In the genomic region with DNA sequence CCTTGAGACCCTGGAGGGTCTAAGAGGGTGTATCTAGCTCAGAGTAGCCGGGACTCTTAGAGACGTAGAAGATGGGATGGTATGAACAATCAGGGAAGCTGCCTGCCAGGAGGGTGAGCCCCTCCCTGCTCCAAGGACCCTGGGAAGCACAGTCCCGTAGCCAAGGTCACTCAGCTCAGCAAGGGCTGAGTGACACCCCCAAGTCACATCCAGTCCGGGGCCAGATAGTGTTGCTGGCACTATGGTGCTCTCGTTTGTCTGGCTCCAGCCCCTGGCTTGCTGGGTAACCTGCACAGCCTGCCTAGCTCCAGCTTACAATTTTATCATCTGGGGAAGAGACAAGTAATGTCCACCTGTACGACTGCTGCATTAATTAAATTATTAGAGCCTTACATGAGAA, we compare ENCODE assay signal across 26 cellular contexts. TPM values are rescaled to one million over a fixed set of nuclear protein-coding genes. Genes with fewer than 3 reads are reported as not detected.
"Had no signal": no experiment of that assay in that cellular context is flagged by ENCODE, and none has a peak within 500 bp of the region (broad histone marks: within the 10 kb centered on the region; RNA-seq: fewer than 3 reads in every experiment).

No MANE protein-coding gene starts in this region.

- H3K27ac Mint-ChIP-seq: effector memory CD8-positive, alpha-beta T cell; memory B cell; mesothelial cell of epicardium; naive B cell; natural killer cell treated with Interleukin-12 subunit alpha and Interleukin-12 subunit beta and Interleukin-15 and Interleukin-18, amount 100 ng/mL, for 72 hours; stimulated activated effector memory CD8-positive, alpha-beta T cell treated with anti-CD3 and anti-CD28 coated beads, Interleukin-12 subunit alpha, Interleukin-12 subunit beta, amount 100 ng/mL, for 72 hours had no signal

- ATAC-seq: effector memory CD8-positive, alpha-beta T cell; gastrocnemius medialis; left colon; mucosa of descending colon; pancreas; sciatic nerve; upper lobe of right lung had no signal

- H3K27ac ChIP-seq: gastrocnemius medialis, neutrophil, thoracic aorta, upper lobe of right lung, uterus had no signal

- H3K36me3 Mint-ChIP-seq: memory B cell; mesothelial cell of epicardium; naive B cell; natural killer cell treated with Interleukin-12 subunit alpha and Interleukin-12 subunit beta and Interleukin-15 and Interleukin-18, amount 100 ng/mL, for 72 hours; stimulated activated effector memory CD8-positive, alpha-beta T cell treated with anti-CD3 and anti-CD28 coated beads, Interleukin-12 subunit alpha, Interleukin-12 subunit beta, amount 100 ng/mL, for 72 hours had no signal

- H3K4me1 ChIP-seq: pancreas, upper lobe of right lung, uterus had no signal

- H3K27me3 ChIP-seq: gastrocnemius medialis, pancreas, transverse colon, upper lobe of right lung, uterus had no signal

- H3K4me3 ChIP-seq: gastrocnemius medialis, lung, mucosa of descending colon, pancreas, thoracic aorta, transverse colon, upper lobe of right lung, uterus had no signal

- DNase-seq: cortex of kidney; effector memory CD8-positive, alpha-beta T cell; foreskin fibroblast; gastrocnemius medialis; hippocampal formation; left colon; mucosa of descending colon; naive B cell; pancreas; retina; stimulated activated CD4-positive, alpha-beta T cell treated with anti-CD3 and anti-CD28 coated beads, Interleukin-2, amount 100 ng/mL, for 24 hours; stimulated activated CD4-positive, alpha-beta T cell treated with anti-CD3 and anti-CD28 coated beads, Interleukin-4, amount 100 ng/mL, for 24 hours; stimulated activated naive CD4-positive, alpha-beta T cell treated with Interleukin-2 at 50 U/mL for 16 hours; substantia nigra; transverse colon; uterus had no signal

- H3K36me3 ChIP-seq: gastrocnemius medialis, neutrophil, pancreas, thoracic aorta, transverse colon, upper lobe of right lung, uterus had no signal

- H3K9me3 Mint-ChIP-seq: effector memory CD8-positive, alpha-beta T cell; memory B cell; mesothelial cell of epicardium; naive B cell; natural killer cell treated with Interleukin-12 subunit alpha and Interleukin-12 subunit beta and Interleukin-15 and Interleukin-18, amount 100 ng/mL, for 72 hours; neural crest cell; stimulated activated effector memory CD8-positive, alpha-beta T cell treated with anti-CD3 and anti-CD28 coated beads, Interleukin-12 subunit alpha, Interleukin-12 subunit beta, amount 100 ng/mL, for 72 hours had no signal

- H3K9me3 ChIP-seq: gastrocnemius medialis, mucosa of descending colon, neutrophil, pancreas, thoracic aorta, transverse colon, upper lobe of right lung, uterus had no signal

RNA-seq across cellular contexts. Expression of a gene that starts 22.3 kb away (rescaled TPM):
- total RNA-seq: natural killer cell treated with Interleukin-12 subunit alpha and Interleukin-12 subunit beta and Interleukin-15 and Interleukin-18, amount 100 ng/mL, for 72 hours had no signal
